ENCODE assay signal across 23 cellular contexts in the genomic region with DNA sequence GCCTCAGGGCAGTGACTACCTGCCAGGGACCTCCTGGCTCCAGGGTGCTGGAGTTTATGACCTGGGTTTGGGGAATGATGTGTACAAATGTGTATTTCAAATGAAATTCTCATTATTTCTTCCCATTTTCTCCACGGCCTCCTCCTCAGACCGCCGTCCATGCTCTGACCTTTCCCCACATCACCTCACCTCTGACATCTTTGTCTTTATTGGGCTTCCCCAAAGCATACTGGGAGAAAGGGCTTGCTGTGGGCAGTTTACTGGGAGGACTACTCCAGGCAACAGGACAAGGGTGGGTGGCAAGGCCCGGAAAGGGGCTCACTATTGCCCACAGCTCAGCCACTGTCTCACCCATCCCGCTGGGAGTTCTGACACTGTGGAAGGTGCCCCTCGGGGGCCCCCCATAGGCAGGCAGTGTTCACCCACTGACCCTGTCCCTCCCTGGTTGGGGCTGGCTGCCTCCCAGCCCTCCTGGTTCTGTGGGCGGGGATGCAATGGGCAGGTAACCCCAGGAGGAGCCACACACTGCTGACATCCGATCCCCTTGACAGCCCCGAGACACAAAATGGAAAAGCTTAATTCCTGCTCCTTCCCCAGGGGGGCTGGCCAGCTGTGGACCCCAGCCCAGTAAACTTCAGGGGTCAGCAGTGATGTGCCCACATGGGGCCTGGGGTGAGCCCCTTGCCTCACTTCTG. TPM values are rescaled to one million over a fixed set of nuclear protein-coding genes. Genes with fewer than 3 reads are reported as not detected.
"Had no signal": no experiment of that assay in that cellular context is flagged by ENCODE, and none has a peak within 500 bp of the region (broad histone marks: within the 10 kb centered on the region; RNA-seq: fewer than 3 reads in every experiment).

No MANE protein-coding gene starts in this region.

- DNase-seq: effector memory CD4-positive, alpha-beta T cell; heart left ventricle; hippocampal formation; left lung; lower lobe of right lung; midbrain; naive B cell; nephron progenitor cell; sigmoid colon; stimulated activated CD4-positive, alpha-beta T cell treated with anti-CD3 and anti-CD28 coated beads, Interleukin-2, amount 100 ng/mL, for 24 hours; stimulated activated CD4-positive, alpha-beta T cell treated with anti-CD3 and anti-CD28 coated beads, Interleukin-4, amount 100 ng/mL, for 4 hours; stimulated activated naive CD4-positive, alpha-beta T cell; stomach; substantia nigra; trophoblast cell had no signal

- H3K27ac ChIP-seq: heart left ventricle, left lung, lower lobe of right lung, right atrium auricular region, sigmoid colon, skin epidermis, stomach had no signal

- H3K36me3 ChIP-seq: heart left ventricle, left lung, lower lobe of right lung, right atrium auricular region, sigmoid colon, stomach had no signal

- H3K4me1 ChIP-seq: heart left ventricle, left lung, lower lobe of right lung, right atrium auricular region, sigmoid colon, stomach had no signal

- H3K4me3 ChIP-seq: heart left ventricle, left lung, lower lobe of right lung, right atrium auricular region, sigmoid colon, skin epidermis, stomach had no signal

- H3K36me3 Mint-ChIP-seq: memory B cell, naive B cell had no signal

- H3K4me3 Mint-ChIP-seq: memory B cell, naive B cell, nephron progenitor cell had no signal

- H3K27ac Mint-ChIP-seq: memory B cell, naive B cell, nephron progenitor cell had no signal

- H3K27me3 ChIP-seq: heart left ventricle, left lung, right atrium auricular region, sigmoid colon had no signal

- ATAC-seq: esophagus mucosa, heart left ventricle, left lung had no signal

- H3K4me1 Mint-ChIP-seq: memory B cell, naive B cell, nephron progenitor cell had no signal

RNA-seq across cellular contexts. Expression of a gene that starts 39.8 kb away (rescaled TPM):
- total RNA-seq: fibroblast of lung, frontal cortex, glomerular endothelial cell, osteoblast had no signal
- polyA plus RNA-seq: fibroblast of lung had no signal
